In the genomic region with DNA sequence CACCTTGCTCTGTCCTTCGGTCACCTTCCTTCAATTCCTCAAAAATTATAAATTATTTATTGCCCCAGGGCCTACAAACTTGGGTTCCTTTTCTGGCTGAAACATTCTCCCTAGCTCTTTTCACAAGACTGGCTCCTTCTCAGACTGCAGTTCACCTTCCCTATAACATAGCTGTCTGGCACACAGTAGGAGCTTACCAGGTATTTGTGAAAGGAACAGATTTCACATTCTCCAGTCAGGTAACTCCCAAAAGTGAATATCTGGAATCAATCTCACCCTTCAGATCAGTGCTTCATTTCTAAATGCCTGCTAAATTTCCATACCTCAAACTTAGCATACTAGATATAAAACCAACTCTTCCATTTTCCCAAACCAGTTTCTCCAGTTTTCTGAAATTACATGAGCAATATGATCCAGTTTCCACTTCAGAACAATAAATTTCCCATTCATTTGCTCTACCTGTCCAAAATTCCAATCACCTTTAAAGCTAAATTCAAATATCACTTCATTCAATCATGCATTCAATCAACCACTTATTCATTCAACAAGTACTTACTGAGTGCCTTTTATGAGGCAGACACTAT, we compare ENCODE assay signal across 1 cellular context.
TF ChIP-seq lines count a peak whose summit lies in the region.

No MANE protein-coding gene starts in this region.

TF ChIP-seq in K562, 482 proteins besides CTCF, POLR2A, EP300 and RAD21:
- no peak for TF ChIP-seq CREBBP (IDR thresholded peaks at IDR 0.05; ENCODE audit: low read depth, low read length)
- TF ChIP-seq, protein P1, sequence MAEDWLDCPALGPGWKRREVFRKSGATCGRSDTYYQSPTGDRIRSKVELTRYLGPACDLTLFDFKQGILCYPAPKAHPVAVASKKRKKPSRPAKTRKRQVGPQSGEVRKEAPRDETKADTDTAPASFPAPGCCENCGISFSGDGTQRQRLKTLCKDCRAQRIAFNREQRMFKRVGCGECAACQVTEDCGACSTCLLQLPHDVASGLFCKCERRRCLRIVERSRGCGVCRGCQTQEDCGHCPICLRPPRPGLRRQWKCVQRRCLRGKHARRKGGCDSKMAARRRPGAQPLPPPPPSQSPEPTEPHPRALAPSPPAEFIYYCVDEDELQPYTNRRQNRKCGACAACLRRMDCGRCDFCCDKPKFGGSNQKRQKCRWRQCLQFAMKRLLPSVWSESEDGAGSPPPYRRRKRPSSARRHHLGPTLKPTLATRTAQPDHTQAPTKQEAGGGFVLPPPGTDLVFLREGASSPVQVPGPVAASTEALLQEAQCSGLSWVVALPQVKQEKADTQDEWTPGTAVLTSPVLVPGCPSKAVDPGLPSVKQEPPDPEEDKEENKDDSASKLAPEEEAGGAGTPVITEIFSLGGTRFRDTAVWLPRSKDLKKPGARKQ (CRISPR knock-in tag; IDR thresholded peaks at IDR 0.05), result no peak
- peak; percentile 66; the same call in 1 of the 2 replicates for TF ChIP-seq ZKSCAN1 (IDR thresholded peaks at IDR 0.05; ENCODE audit: low read depth, low read length)
